Comparison of ENCODE assay signal across 9 cellular contexts in genomic region chr4:127930175-127930574, GRCh38.
"Had no signal": no experiment of that assay in that cellular context is flagged by ENCODE, and none has a peak within 500 bp of the region (broad histone marks: within the 10 kb centered on the region; RNA-seq: fewer than 3 reads in every experiment).

No MANE protein-coding gene starts in this region.

- H2AFZ ChIP-seq: GM23248 had no signal

- H3K27ac ChIP-seq: GM23248, HL-60 had no signal

- FAIRE-seq: HepG2 had no signal

- H3K9ac ChIP-seq: GM23248 had no signal

- ATAC-seq: HCT116, HepG2 had no signal

- H3K4me1 ChIP-seq: HAP-1 had no signal

- DNase-seq: GM23248, GOT3, H7, HFFc6, KG1 had no signal

- H3K4me3 ChIP-seq: GM23248, HAP-1 had no signal

- H3K9me3 ChIP-seq: HAP-1 had no signal
